8 cellular contexts compared by ENCODE assay signal in the genomic region with DNA sequence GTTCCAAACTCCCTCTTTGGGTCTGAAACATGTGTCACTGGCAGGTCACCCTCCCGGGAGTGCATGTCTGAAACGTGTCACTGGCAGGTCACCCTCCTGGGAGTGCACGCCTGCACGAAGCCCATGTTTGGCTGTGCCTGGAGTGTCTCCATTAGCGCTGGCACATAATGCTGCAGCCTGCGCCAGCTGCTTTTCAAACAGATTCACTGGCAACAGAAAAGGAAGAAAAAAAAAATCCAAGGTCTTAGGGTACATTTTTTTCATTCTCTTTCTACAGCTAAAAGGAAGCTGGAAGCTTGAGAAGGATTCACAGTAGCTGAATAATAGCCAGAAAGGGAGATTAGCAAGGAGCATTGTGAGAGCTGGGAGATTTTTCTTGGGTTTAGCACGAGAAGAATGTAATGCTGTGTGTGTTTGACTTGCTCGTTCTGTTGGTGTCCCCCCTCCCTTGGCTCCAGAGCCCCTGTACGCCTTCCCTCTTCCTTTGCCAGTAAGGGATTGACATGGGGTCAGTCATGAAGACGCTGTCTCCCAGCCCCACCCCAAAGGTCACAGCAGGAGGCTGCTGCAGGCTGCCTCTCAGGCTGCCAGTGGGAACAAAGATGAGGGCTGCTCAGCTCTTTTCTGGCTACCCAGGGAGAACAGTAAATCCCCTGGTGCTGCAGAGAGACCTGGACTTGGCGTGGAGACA. TPM values are rescaled to one million over a fixed set of nuclear protein-coding genes. Genes with fewer than 3 reads are reported as not detected.
A peak's percentile ranks its signal among the peaks of the same experiment; 100 is the strongest.
DNase-seq lines count a peak whose midpoint lies in the region; ATAC-seq and TF ChIP-seq lines count a peak whose summit lies in the region.

No MANE protein-coding gene starts in this region.

- TF ChIP-seq CTCF in brain microvascular endothelial cell (IDR thresholded peaks at IDR 0.05; ENCODE audit: low read depth, low read length, missing control alignments) (no peak), smooth muscle cell (IDR thresholded peaks at IDR 0.05; ENCODE audit: borderline replicate concordance, insufficient read depth, poor library complexity, severe bottlenecking) (no peak)

- 33% methylated on average over 11 of the region's 11 CpGs for WGBS in smooth muscle cell (ENCODE audit: low lambda C conversion rate)

- no peaks in the 10 kb centered on the region for H3K79me2 ChIP-seq in smooth muscle cell (ENCODE audit: low read depth)

- H3K27ac ChIP-seq in brain microvascular endothelial cell = peak overlapping the region; percentile 71
- peak overlapping the region; percentile 33 for H3K27ac ChIP-seq in smooth muscle cell (ENCODE audit: low read depth)

- no peak overlapping the region for H3K9ac ChIP-seq in smooth muscle cell (ENCODE audit: low read depth)

- DNase-seq in MG63 (peak; percentile 99), brain microvascular endothelial cell (peak; percentile 67), iPS-NIHi7 (ENCODE audit: extremely low spot score) (peak; percentile 57), smooth muscle cell (lab: John Stamatoyannopoulos, UW; ENCODE audit: unreplicated experiment) (no peak), T-helper 2 cell (no peak), NCI-H128 (lab: John Stamatoyannopoulos, UW; ENCODE audit: unreplicated experiment) (no peak)

- H3K9me3 ChIP-seq in MG63 = peaks cover 31% of the 10 kb centered on the region
- no peaks in the 10 kb centered on the region for H3K9me3 ChIP-seq in smooth muscle cell (replicated peaks; ENCODE audit: low read depth)

- H3K27me3 ChIP-seq in MG63 (no peaks in the 10 kb centered on the region), brain microvascular endothelial cell (replicated peaks) (no peaks in the 10 kb centered on the region), smooth muscle cell (ENCODE audit: low read depth) (no peaks in the 10 kb centered on the region)

- in situ Hi-C loops in brain microvascular endothelial cell (cut with HindIII; ENCODE audit: low pct_ligation_motif_present, low sequenced_read_pairs) = no loop called here

- H3K4me3 ChIP-seq in MG63 (peak overlapping the region; percentile 3), brain microvascular endothelial cell (ENCODE audit: low read depth, low read length) (no peak overlapping the region), smooth muscle cell (peak overlapping the region; percentile 17)

- H3K36me3 ChIP-seq in MG63 = no peaks in the 10 kb centered on the region
- H3K36me3 ChIP-seq in brain microvascular endothelial cell (replicated peaks) = no peaks in the 10 kb centered on the region
- H3K36me3 ChIP-seq in smooth muscle cell (ENCODE audit: low read depth) = no peaks in the 10 kb centered on the region

- H3F3A ChIP-seq in smooth muscle cell (ENCODE audit: low read depth) = no peaks in the 10 kb centered on the region

- H3K4me2 ChIP-seq in smooth muscle cell = peak overlapping the region; percentile 73

- H2AFZ ChIP-seq in smooth muscle cell (ENCODE audit: low read depth) = peak overlapping the region; percentile 31

- H3K4me1 ChIP-seq in smooth muscle cell (ENCODE audit: low read depth) = peaks cover 21% of the 10 kb centered on the region

- no peak for ATAC-seq in GM18502 (IDR thresholded peaks at IDR 0.05; ENCODE audit: poor library complexity, unreplicated experiment)
- no peak for ATAC-seq in HG03442 (IDR thresholded peaks at IDR 0.05; ENCODE audit: unreplicated experiment)

- no peaks in the 10 kb centered on the region for H4K20me1 ChIP-seq in smooth muscle cell (ENCODE audit: low read depth)

RNA-seq across cellular contexts. Expression of gene TLR3, which starts 39.1 kb away (rescaled TPM):
- 7.4 and 7.7 TPM in 2 replicates for total RNA-seq in MG63 (2014; rRNA removed; shearing (Covaris generic); ENCODE audit: low replicate concordance)
- total RNA-seq in smooth muscle cell = 0.40 and 2.0 TPM in 2 replicates
- 1.0 and 1.3 TPM in 2 replicates for polyA plus RNA-seq in smooth muscle cell

Comparison
In these comparisons a context has a peak if more than half of its experiments do, and no peak if none do; other contexts are left out.
1. DNase-seq: peak in MG63 (single experiment), brain microvascular endothelial cell (single experiment) and iPS-NIHi7 (single experiment); none in smooth muscle cell (single experiment), T-helper 2 cell (0 of 5) and NCI-H128 (single experiment).